ENCODE assay signal across 14 cellular contexts in the genomic region with DNA sequence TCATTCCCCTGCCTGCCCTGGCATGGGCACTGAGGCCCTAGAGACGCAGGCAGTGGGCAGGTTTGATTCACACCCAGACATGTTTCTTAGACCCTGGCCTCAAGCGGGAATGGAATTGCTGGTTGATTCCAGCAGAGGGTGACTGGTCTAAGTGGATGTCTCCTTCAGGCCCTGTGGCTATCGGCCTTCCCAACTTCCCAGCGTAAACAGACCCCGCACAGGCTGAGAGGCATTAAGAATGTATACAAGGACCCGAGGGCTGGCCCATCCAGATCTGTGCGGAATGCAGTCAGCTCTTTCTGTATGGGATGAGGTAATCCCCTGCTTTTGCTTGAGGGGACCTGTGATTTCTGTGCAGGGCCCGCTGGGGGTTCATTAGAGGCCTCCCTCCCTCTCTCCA. TPM values are rescaled to one million over a fixed set of nuclear protein-coding genes. Genes with fewer than 3 reads are reported as not detected.
DNase-seq lines count a peak whose midpoint lies in the region; ATAC-seq, FAIRE-seq and TF ChIP-seq lines count a peak whose summit lies in the region.
"Had no signal": no experiment of that assay in that cellular context is flagged by ENCODE, and none has a peak within 500 bp of the region (broad histone marks: within the 10 kb centered on the region; RNA-seq: fewer than 3 reads in every experiment).

No MANE protein-coding gene starts in this region.

- ATAC-seq in GM21390 (IDR thresholded peaks at IDR 0.05; ENCODE audit: unreplicated experiment), result no peak
- ATAC-seq: A549 had no signal

- POLR2A ChIA-PET in activated CD4-positive, alpha-beta T cell treated with anti-CD3 and anti-CD28 coated beads, Interleukin-2, amount 10 ng/mL, durations not matched to agents 7 days and 5 days (lab: Charles Lee), result no interaction called here

- no peak for DNase-seq in activated CD4-positive, alpha-beta T cell treated with anti-CD3 and anti-CD28 coated beads, Interleukin-2, amount 10 ng/mL, durations not matched to agents 7 days and 5 days
- DNase-seq in activated CD4-positive, alpha-beta T cell treated with anti-CD3 and anti-CD28 coated beads for 4 hours, result no peak
- DNase-seq in nephron progenitor cell, result no peak
- no peak for DNase-seq in tibial nerve (ENCODE audit: low spot score in 2 of 2)
- DNase-seq in H54 (ENCODE audit: insufficient read length, low spot score), result no peak
- DNase-seq in NCI-H1930 (lab: John Stamatoyannopoulos, UW), result no peak
- DNase-seq: CD8-positive, alpha-beta memory T cell; NCI-H1048 had no signal

- no peaks in the 10 kb centered on the region for H3K36me3 ChIP-seq in ectodermal cell (ENCODE audit: control insufficient read depth, insufficient read depth, low read length)
- peaks cover 0 to 13% (median 0%) of the 10 kb centered on the region in 3 donors for H3K36me3 ChIP-seq in tibial nerve

- H3K4me1 Mint-ChIP-seq in activated CD4-positive, alpha-beta T cell treated with anti-CD3 and anti-CD28 coated beads, Interleukin-2, amount 10 ng/mL, durations not matched to agents 7 days and 5 days, result no peaks in the 10 kb centered on the region
- H3K4me1 Mint-ChIP-seq in nephron progenitor cell, result peaks cover 70% of the 10 kb centered on the region

- FAIRE-seq in H54 (lab: Jason Lieb, UNC), result no peak
- FAIRE-seq: A549, colon, keratinocyte had no signal

- H3K9me3 ChIP-seq in ectodermal cell (ENCODE audit: control insufficient read depth, low read length), result no peaks in the 10 kb centered on the region
- no peaks in the 10 kb centered on the region for H3K9me3 ChIP-seq in tibial nerve
- H3K9me3 ChIP-seq: A549, thoracic aorta had no signal

- H3K4me1 ChIP-seq in ectodermal cell (ENCODE audit: control insufficient read depth, insufficient read depth, low read length), result peaks cover 52% of the 10 kb centered on the region
- H3K4me1 ChIP-seq in tibial nerve, result peaks cover 0 to 86% (median 32%) of the 10 kb centered on the region in 4 donors
- H3K4me1 ChIP-seq: A549 had no signal

- H3K27ac ChIP-seq in ectodermal cell (ENCODE audit: insufficient read depth, low read depth, low read length, poor library complexity, severe bottlenecking) (peak overlapping the region; percentile 60), tibial nerve (peak overlapping the region; percentile 22 to 94 (median 72))
- H3K27ac ChIP-seq: A549 had no signal

- H3K27me3 ChIP-seq in ectodermal cell (ENCODE audit: control insufficient read depth, insufficient read depth, low read length, poor library complexity, severe bottlenecking), result no peaks in the 10 kb centered on the region
- H3K27me3 ChIP-seq in tibial nerve, result no peaks in the 10 kb centered on the region

- H3K27me3 Mint-ChIP-seq in activated CD4-positive, alpha-beta T cell treated with anti-CD3 and anti-CD28 coated beads, Interleukin-2, amount 10 ng/mL, durations not matched to agents 7 days and 5 days, result no peaks in the 10 kb centered on the region
- H3K27me3 Mint-ChIP-seq in nephron progenitor cell (ENCODE audit: low read depth, poor library complexity), result peaks cover 7% of the 10 kb centered on the region

- H3K4me3 ChIP-seq in ectodermal cell (ENCODE audit: insufficient read depth, low read depth, low read length) (no peak overlapping the region), tibial nerve (peak overlapping the region in 1 of 4 donors; percentile 10)
- H3K4me3 ChIP-seq: A549, thoracic aorta had no signal

- WGBS in ectodermal cell, 2 experiments, result 63 to 66% methylated on average over 8 of the region's 8 CpGs
- WGBS in tibial nerve, 2 donors, result 36 to 51% methylated on average over 6 to 8 of the region's 8 CpGs

- no peak overlapping the region for H3K4me3 Mint-ChIP-seq in activated CD4-positive, alpha-beta T cell treated with anti-CD3 and anti-CD28 coated beads, Interleukin-2, amount 10 ng/mL, durations not matched to agents 7 days and 5 days
- H3K4me3 Mint-ChIP-seq in nephron progenitor cell, result no peak overlapping the region
- H3K4me3 Mint-ChIP-seq: CD8-positive, alpha-beta memory T cell had no signal

- TF ChIP-seq CTCF in nephron progenitor cell (IDR thresholded peaks at IDR 0.05) (no peak), tibial nerve (IDR thresholded peaks at IDR 0.05) (peak in 4 of 5 experiments; percentile 11 to 25 (median 20))

- CTCF ChIA-PET in activated CD4-positive, alpha-beta T cell treated with anti-CD3 and anti-CD28 coated beads, Interleukin-2, amount 10 ng/mL, durations not matched to agents 7 days and 5 days (lab: Charles Lee), result interaction anchor here (1.8 kb wide), 2 partner anchors 8 to 14 kb away, joined by 4 read pairs; no protein-coding TSS in a partner anchor

- TF ChIP-seq POLR2A in tibial nerve (IDR thresholded peaks at IDR 0.05) (no peak), H54 (IDR thresholded peaks at IDR 0.05; ENCODE audit: low read depth, low read length) (no peak)

- no peak for TF ChIP-seq EP300 in tibial nerve (IDR thresholded peaks at IDR 0.05)

- H3K27ac Mint-ChIP-seq in activated CD4-positive, alpha-beta T cell treated with anti-CD3 and anti-CD28 coated beads, Interleukin-2, amount 10 ng/mL, durations not matched to agents 7 days and 5 days, result peak overlapping the region; percentile 25
- peak overlapping the region; percentile 27 for H3K27ac Mint-ChIP-seq in nephron progenitor cell

- H3K9me3 Mint-ChIP-seq in activated CD4-positive, alpha-beta T cell treated with anti-CD3 and anti-CD28 coated beads, Interleukin-2, amount 10 ng/mL, durations not matched to agents 7 days and 5 days, result no peaks in the 10 kb centered on the region
- no peaks in the 10 kb centered on the region for H3K9me3 Mint-ChIP-seq in nephron progenitor cell
- H3K9me3 Mint-ChIP-seq: CD8-positive, alpha-beta memory T cell had no signal

- peaks cover 10% of the 10 kb centered on the region for H3K36me3 Mint-ChIP-seq in activated CD4-positive, alpha-beta T cell treated with anti-CD3 and anti-CD28 coated beads, Interleukin-2, amount 10 ng/mL, durations not matched to agents 7 days and 5 days (ENCODE audit: low read depth)
- peaks cover 27% of the 10 kb centered on the region for H3K36me3 Mint-ChIP-seq in nephron progenitor cell (ENCODE audit: low read depth)

RNA-seq across cellular contexts. Expression of a gene that starts 6.4 kb away (rescaled TPM):
- 1 to 10 TPM; 5.4 to 6.4 TPM for total RNA-seq in activated CD4-positive, alpha-beta T cell treated with anti-CD3 and anti-CD28 coated beads, Interleukin-2, amount 10 ng/mL, durations not matched to agents 7 days and 5 days
- polyA plus RNA-seq in ectodermal cell (2013, experiment 1 of 4), result 5.4 TPM
- polyA plus RNA-seq in ectodermal cell (2013, experiment 2 of 4), result 4.3 TPM
- 6.2 TPM for polyA plus RNA-seq in ectodermal cell (2013, experiment 3 of 4)
- polyA plus RNA-seq in ectodermal cell (2013, experiment 4 of 4), result 7.6 TPM
- total RNA-seq in tibial nerve, result 10 to 100 TPM; 32.4 to 88.7 (median 55.0) TPM

Comparison
In these comparisons a context has a peak if more than half of its experiments do, and no peak if none do; other contexts are left out.
1. RNA of a gene that starts 6.4 kb away (total RNA-seq): 32.4 to 88.7 TPM in tibial nerve; 5.4 to 6.4 TPM in activated CD4-positive, alpha-beta T cell treated with anti-CD3 and anti-CD28 coated beads, Interleukin-2, amount 10 ng/mL, durations not matched to agents 7 days and 5 days; every median in the first group is over 4 times any median in the second.